11 cellular contexts compared by ENCODE assay signal in the genomic region with DNA sequence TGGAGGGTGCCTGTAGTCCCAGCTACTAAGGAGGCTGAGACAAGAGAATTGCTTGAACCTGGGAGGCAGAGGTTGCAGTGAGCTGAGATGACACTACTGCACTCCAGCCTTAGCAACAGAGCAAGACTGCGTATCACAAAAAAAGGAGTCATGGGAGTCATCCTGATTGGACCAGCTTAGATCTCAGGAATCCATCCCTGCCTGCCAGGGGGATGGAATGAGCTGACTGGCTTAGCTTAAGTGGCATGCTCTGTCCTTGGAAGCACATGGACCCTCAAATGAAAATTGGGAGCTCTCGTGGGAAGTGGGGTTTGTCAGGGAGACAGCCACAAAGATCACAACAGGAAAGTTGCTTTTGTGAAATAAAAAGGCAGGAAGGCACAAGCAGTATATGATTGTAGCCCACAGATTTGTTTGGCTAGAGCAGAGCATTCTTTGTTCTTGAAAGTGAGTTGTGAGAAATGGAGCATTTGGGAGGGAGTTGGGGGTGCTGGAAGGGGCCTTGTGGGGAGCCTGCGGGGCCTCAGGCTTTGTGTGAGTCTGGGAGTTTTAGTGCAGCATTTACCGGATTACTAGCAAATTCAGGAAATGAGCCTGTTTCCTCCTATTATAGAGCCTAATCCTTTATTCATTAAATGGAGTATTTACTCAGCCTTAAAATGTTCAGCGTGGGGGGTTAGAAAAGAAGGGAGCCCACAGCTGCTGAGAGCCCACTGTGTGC. TPM values are rescaled to one million over a fixed set of nuclear protein-coding genes. Genes with fewer than 3 reads are reported as not detected.
A peak's percentile ranks its signal among the peaks of the same experiment; 100 is the strongest.
DNase-seq lines count a peak whose midpoint lies in the region; ATAC-seq and TF ChIP-seq lines count a peak whose summit lies in the region.
"Had no signal": no experiment of that assay in that cellular context is flagged by ENCODE, and none has a peak within 500 bp of the region (broad histone marks: within the 10 kb centered on the region; RNA-seq: fewer than 3 reads in every experiment).

No MANE protein-coding gene starts in this region.

- no peak for TF ChIP-seq POLR2A in body of pancreas (IDR thresholded peaks at IDR 0.05)

- H3K9me3 Mint-ChIP-seq in activated CD4-positive, alpha-beta T cell treated with anti-CD3 and anti-CD28 coated beads, Interleukin-2, amount 10 ng/mL, durations not matched to agents 24 days and 14 days, result no peaks in the 10 kb centered on the region
- H3K9me3 Mint-ChIP-seq in immature natural killer cell, result no peaks in the 10 kb centered on the region
- H3K9me3 Mint-ChIP-seq: IgD-negative memory B cell had no signal

- H3K36me3 ChIP-seq in body of pancreas (replicated peaks in 1 of 2; ENCODE audit: insufficient read depth in 1 of 2, low read depth in 2 of 2), result no peaks in the 10 kb centered on the region

- H3K4me3 ChIP-seq in body of pancreas, result no peak overlapping the region
- H3K4me3 ChIP-seq: A549 had no signal

- peaks cover 30% of the 10 kb centered on the region for H3K4me1 ChIP-seq in body of pancreas

- no peaks in the 10 kb centered on the region for H3K9me3 ChIP-seq in body of pancreas
- H3K9me3 ChIP-seq: A549 had no signal

- intact Hi-C loops in activated CD4-positive, alpha-beta T cell treated with anti-CD3 and anti-CD28 coated beads, Interleukin-2, amount 10 ng/mL, durations not matched to agents 24 days and 14 days (cut with micrococcal nuclease), result loop anchor here (10.0 kb wide), 1 partner anchor 240 kb away; no protein-coding TSS in a partner anchor
- intact Hi-C loops in body of pancreas (cut with DNase I), result no loop called here

- peak overlapping the region; percentile 58 for H3K27ac Mint-ChIP-seq in activated CD4-positive, alpha-beta T cell treated with anti-CD3 and anti-CD28 coated beads, Interleukin-2, amount 10 ng/mL, durations not matched to agents 24 days and 14 days
- H3K27ac Mint-ChIP-seq in immature natural killer cell, result peak overlapping the region; percentile 17 to 81 (median 51)

- WGBS in body of pancreas, 2 donors, result 86 to 92% methylated on average over 5 of the region's 5 CpGs

- no peak for ATAC-seq in body of pancreas
- no peak for ATAC-seq in HG02938 (IDR thresholded peaks at IDR 0.05; ENCODE audit: unreplicated experiment)
- ATAC-seq: A549 had no signal

- no peak for DNase-seq in activated CD4-positive, alpha-beta T cell treated with anti-CD3 and anti-CD28 coated beads, Interleukin-2, amount 10 ng/mL, durations not matched to agents 24 days and 14 days
- DNase-seq in activated CD4-positive, alpha-beta T cell treated with anti-CD3 and anti-CD28 coated beads, Interleukin-2, amount 50 U/mL, for 48 hours, result no peak
- DNase-seq in body of pancreas (no peak), immature natural killer cell (no peak), NCI-H2107 (lab: John Stamatoyannopoulos, UW) (no peak)
- DNase-seq in stimulated activated CD4-positive, alpha-beta T cell treated with anti-CD3 and anti-CD28 coated beads, Interleukin-4, amount 100 ng/mL, for 4 hours, result no peak
- DNase-seq: activated T-cell treated with anti-CD3 and anti-CD28 coated beads for 4 hours had no signal

- no peak overlapping the region for H3K4me3 Mint-ChIP-seq in activated CD4-positive, alpha-beta T cell treated with anti-CD3 and anti-CD28 coated beads, Interleukin-2, amount 10 ng/mL, durations not matched to agents 24 days and 14 days
- peak overlapping the region in 1 of 5 donors; percentile 20 for H3K4me3 Mint-ChIP-seq in immature natural killer cell
- H3K4me3 Mint-ChIP-seq: IgD-negative memory B cell had no signal

- H3K4me1 Mint-ChIP-seq in activated CD4-positive, alpha-beta T cell treated with anti-CD3 and anti-CD28 coated beads, Interleukin-2, amount 10 ng/mL, durations not matched to agents 24 days and 14 days, result peaks cover 51% of the 10 kb centered on the region
- H3K4me1 Mint-ChIP-seq in immature natural killer cell, result peaks cover 46 to 64% of the 10 kb centered on the region in 2 donors

- H3K27me3 ChIP-seq in body of pancreas, result no peaks in the 10 kb centered on the region

- TF ChIP-seq CTCF in body of pancreas (IDR thresholded peaks at IDR 0.05), result no peak

- peaks cover 52% of the 10 kb centered on the region for H3K36me3 Mint-ChIP-seq in activated CD4-positive, alpha-beta T cell treated with anti-CD3 and anti-CD28 coated beads, Interleukin-2, amount 10 ng/mL, durations not matched to agents 24 days and 14 days (ENCODE audit: low read depth)
- peaks cover 8 to 31% (median 8%) of the 10 kb centered on the region in 3 donors for H3K36me3 Mint-ChIP-seq in immature natural killer cell

- H3K27me3 Mint-ChIP-seq in activated CD4-positive, alpha-beta T cell treated with anti-CD3 and anti-CD28 coated beads, Interleukin-2, amount 10 ng/mL, durations not matched to agents 24 days and 14 days, result no peaks in the 10 kb centered on the region
- H3K27me3 Mint-ChIP-seq in immature natural killer cell (ENCODE audit: low read depth in 3 of 3), result peaks cover 0 to 2% (median 0%) of the 10 kb centered on the region in 3 donors
- H3K27me3 Mint-ChIP-seq: IgD-negative memory B cell had no signal

- H3K27ac ChIP-seq in body of pancreas (peak overlapping the region; percentile 37 to 59 (median 56)), temporal lobe (ENCODE audit: low read depth, low read length) (peak overlapping the region; percentile 51)
- H3K27ac ChIP-seq: A549 had no signal

RNA-seq across cellular contexts. Expression of gene DGLUCY, which starts 30.7 kb away (rescaled TPM):
- 28.1 and 30.1 TPM in 2 replicates for total RNA-seq in activated CD4-positive, alpha-beta T cell treated with anti-CD3 and anti-CD28 coated beads, Interleukin-2, amount 10 ng/mL, durations not matched to agents 24 days and 14 days
- total RNA-seq in body of pancreas, result 10 to 100 TPM; 30.9 to 77.8 TPM
- 10 to 100 TPM; 31.8 to 71.6 (median 50.5) TPM for polyA plus RNA-seq in immature natural killer cell
- 18.7 TPM for total RNA-seq in temporal lobe
